ENCODE assay signal across 8 cellular contexts in the genomic region with DNA sequence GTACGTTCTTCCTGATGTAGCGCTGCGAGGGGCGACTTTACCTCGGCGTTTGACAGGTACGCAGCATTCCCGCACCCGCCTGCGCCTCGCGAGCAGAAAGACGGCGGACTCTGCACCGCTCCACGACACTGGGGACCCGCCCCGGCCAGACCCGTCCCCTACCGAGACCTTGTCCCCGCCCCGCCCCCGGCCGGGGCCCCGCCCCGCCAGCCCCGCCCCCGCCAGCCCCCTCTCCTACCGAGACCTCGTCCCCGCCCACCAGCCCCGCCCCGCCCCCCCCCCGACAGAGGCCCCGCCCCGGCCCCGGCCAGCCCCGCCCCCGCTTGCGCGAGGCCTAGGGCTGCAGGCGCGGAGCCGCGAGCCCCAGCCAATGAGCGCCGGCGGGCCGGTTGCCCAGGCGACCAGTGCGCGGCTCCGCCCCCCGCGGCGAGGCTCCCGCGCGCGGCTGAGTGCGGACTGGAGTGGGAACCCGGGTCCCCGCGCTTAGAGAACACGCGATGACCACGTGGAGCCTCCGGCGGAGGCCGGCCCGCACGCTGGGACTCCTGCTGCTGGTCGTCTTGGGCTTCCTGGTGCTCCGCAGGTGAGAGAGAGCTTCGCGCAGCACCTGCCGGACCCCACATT. TPM values are rescaled to one million over a fixed set of nuclear protein-coding genes. Genes with fewer than 3 reads are reported as not detected.
DNase-seq lines count a peak whose midpoint lies in the region; ATAC-seq and TF ChIP-seq lines count a peak whose summit lies in the region.

A gene with protein sequence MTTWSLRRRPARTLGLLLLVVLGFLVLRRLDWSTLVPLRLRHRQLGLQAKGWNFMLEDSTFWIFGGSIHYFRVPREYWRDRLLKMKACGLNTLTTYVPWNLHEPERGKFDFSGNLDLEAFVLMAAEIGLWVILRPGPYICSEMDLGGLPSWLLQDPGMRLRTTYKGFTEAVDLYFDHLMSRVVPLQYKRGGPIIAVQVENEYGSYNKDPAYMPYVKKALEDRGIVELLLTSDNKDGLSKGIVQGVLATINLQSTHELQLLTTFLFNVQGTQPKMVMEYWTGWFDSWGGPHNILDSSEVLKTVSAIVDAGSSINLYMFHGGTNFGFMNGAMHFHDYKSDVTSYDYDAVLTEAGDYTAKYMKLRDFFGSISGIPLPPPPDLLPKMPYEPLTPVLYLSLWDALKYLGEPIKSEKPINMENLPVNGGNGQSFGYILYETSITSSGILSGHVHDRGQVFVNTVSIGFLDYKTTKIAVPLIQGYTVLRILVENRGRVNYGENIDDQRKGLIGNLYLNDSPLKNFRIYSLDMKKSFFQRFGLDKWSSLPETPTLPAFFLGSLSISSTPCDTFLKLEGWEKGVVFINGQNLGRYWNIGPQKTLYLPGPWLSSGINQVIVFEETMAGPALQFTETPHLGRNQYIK (plus strand): TSS at position 424 of the 624 bp plus-strand sequence. CDS start 74 bp downstream, at position 498.

- TF ChIP-seq EP300 in tibial nerve (IDR thresholded peaks at IDR 0.05): no peak

- H3K27ac ChIP-seq in RWPE2 (ENCODE audit: poor library complexity, severe bottlenecking): no peak within 1 kb of the TSS
- H3K27ac ChIP-seq in heart right ventricle: no peak within 1 kb of the TSS
- H3K27ac ChIP-seq in tibial nerve: peak within 1 kb of the TSS in 1 of 4 donors; percentile 13

- H3K4me1 Mint-ChIP-seq in activated naive CD4-positive, alpha-beta T cell treated with anti-CD3 and anti-CD28 coated beads, Interleukin-2, amount 50 U/mL, for 24 hours: peaks cover 15% of the 10 kb centered on the region

- ATAC-seq in GM19372 (IDR thresholded peaks at IDR 0.05; ENCODE audit: low read depth, unreplicated experiment) (peak; percentile 76), RWPE2 (ENCODE audit: low read depth) (peak; percentile 89), heart right ventricle (peak; percentile 83 to 95 (median 88))

- H3K4me1 ChIP-seq in RWPE2 (ENCODE audit: insufficient read depth, poor library complexity, severe bottlenecking): no peaks in the 10 kb centered on the region
- peaks cover 5 to 21% (median 14%) of the 10 kb centered on the region in 9 donors for H3K4me1 ChIP-seq in heart right ventricle
- peaks cover 0 to 24% (median 7%) of the 10 kb centered on the region in 4 donors for H3K4me1 ChIP-seq in tibial nerve

- peak within 1 kb of the TSS; percentile 35; the same call in 1 of the 2 replicates for H3K4me3 ChIP-seq in AG10803 (ENCODE audit: low read length)
- H3K4me3 ChIP-seq in RWPE2 (ENCODE audit: severe bottlenecking): peak within 1 kb of the TSS; percentile 31
- H3K4me3 ChIP-seq in heart right ventricle: peak within 1 kb of the TSS; percentile 18 to 61 (median 50)
- H3K4me3 ChIP-seq in tibial nerve: peak within 1 kb of the TSS; percentile 36 to 63 (median 50)

- TF ChIP-seq POLR2A in tibial nerve (IDR thresholded peaks at IDR 0.05): no peak

- peaks cover 32% of the 10 kb centered on the region for H3K27me3 ChIP-seq in RWPE2 (ENCODE audit: insufficient read depth, poor library complexity, severe bottlenecking)
- H3K27me3 ChIP-seq in heart right ventricle: peaks cover 0 to 45% (median 38%) of the 10 kb centered on the region in 7 donors
- H3K27me3 ChIP-seq in tibial nerve: no peaks in the 10 kb centered on the region

- no peak within 1 kb of the TSS for H3K27ac Mint-ChIP-seq in activated naive CD4-positive, alpha-beta T cell treated with anti-CD3 and anti-CD28 coated beads, Interleukin-2, amount 50 U/mL, for 24 hours

- H3K27me3 Mint-ChIP-seq in activated naive CD4-positive, alpha-beta T cell treated with anti-CD3 and anti-CD28 coated beads, Interleukin-2, amount 50 U/mL, for 24 hours: peaks cover 2% of the 10 kb centered on the region

- intact Hi-C loops in heart right ventricle (cut with DNase I) (no loop called here), posterior cingulate gyrus (cut with DNase I) (no loop called here)

- no peaks in the 10 kb centered on the region for H3K9me3 Mint-ChIP-seq in activated naive CD4-positive, alpha-beta T cell treated with anti-CD3 and anti-CD28 coated beads, Interleukin-2, amount 50 U/mL, for 24 hours

- no peaks in the 10 kb centered on the region for H3K9me3 ChIP-seq in RWPE2 (ENCODE audit: severe bottlenecking)
- H3K9me3 ChIP-seq in heart right ventricle: no peaks in the 10 kb centered on the region
- H3K9me3 ChIP-seq in tibial nerve: no peaks in the 10 kb centered on the region

- H3K36me3 ChIP-seq in RWPE2 (ENCODE audit: low read depth) (no peaks in the 10 kb centered on the region), heart right ventricle (no peaks in the 10 kb centered on the region), tibial nerve (no peaks in the 10 kb centered on the region)

- 1 to 3% methylated on average over 60 to 77 of the region's 77 CpGs for WGBS in heart right ventricle, 2 donors
- 3 to 7% methylated on average over 22 to 30 of the region's 77 CpGs for WGBS in tibial nerve, 2 donors

- peak; percentile 1 for DNase-seq in AG10803 (ENCODE audit: low read depth)
- peak; percentile 75 for DNase-seq in HPDE6-E6E7 (ENCODE audit: extremely low spot score)
- no peak for DNase-seq in RWPE2 (ENCODE audit: low spot score)
- peak; percentile 38 to 78 for DNase-seq in heart right ventricle
- peak; percentile 42 to 97 (median 70) for DNase-seq in posterior cingulate gyrus
- DNase-seq in tibial nerve (ENCODE audit: low spot score in 2 of 2): peak; percentile 41 to 54

- TF ChIP-seq CTCF in AG10803 (conservative IDR thresholded peaks at IDR 0.05; ENCODE audit: low read length): no peak
- TF ChIP-seq CTCF in RWPE2 (IDR thresholded peaks at IDR 0.05; ENCODE audit: poor library complexity, severe bottlenecking): no peak
- no peak for TF ChIP-seq CTCF in heart right ventricle (IDR thresholded peaks at IDR 0.05)
- no peak for TF ChIP-seq CTCF in tibial nerve (IDR thresholded peaks at IDR 0.05)

- peak within 1 kb of the TSS; percentile 91 for H3K4me3 Mint-ChIP-seq in activated naive CD4-positive, alpha-beta T cell treated with anti-CD3 and anti-CD28 coated beads, Interleukin-2, amount 50 U/mL, for 24 hours

- no peaks in the 10 kb centered on the region for H3K36me3 Mint-ChIP-seq in activated naive CD4-positive, alpha-beta T cell treated with anti-CD3 and anti-CD28 coated beads, Interleukin-2, amount 50 U/mL, for 24 hours

RNA-seq across cellular contexts. Expression of the gene that starts here (rescaled TPM):
- total RNA-seq in heart right ventricle (under 1 TPM; 0.11 to 0.72 (median 0.31) TPM), tibial nerve (1 to 10 TPM; 2.0 to 8.1 (median 5.6) TPM)
- polyA plus RNA-seq in heart right ventricle: under 1 TPM; 0.22 to 0.29 TPM

Comparison
In these comparisons a context has a peak if more than half of its experiments do, and no peak if none do; other contexts are left out.
1. Peak in DNase-seq, ATAC-seq and H3K4me3 ChIP-seq in heart right ventricle; RNA of the gene not detected or under 1 TPM.